Comparison of ENCODE assay signal across 14 cellular contexts in genomic region chr10:128596906-128597305, GRCh38.
DNase-seq lines count a peak whose midpoint lies in the region; ATAC-seq, FAIRE-seq and TF ChIP-seq lines count a peak whose summit lies in the region.
"Had no signal": no experiment of that assay in that cellular context is flagged by ENCODE, and none has a peak within 500 bp of the region (broad histone marks: within the 10 kb centered on the region; RNA-seq: fewer than 3 reads in every experiment).

No MANE protein-coding gene starts in this region.

- no peaks in the 10 kb centered on the region for H3K36me3 Mint-ChIP-seq in GM23338 (ENCODE audit: low read depth)
- H3K36me3 Mint-ChIP-seq: CD8-positive, alpha-beta memory T cell; IgD-negative memory B cell had no signal

- 92% methylated on average over 4 of the region's 4 CpGs for WGBS in K562 (ENCODE audit: insufficient coverage, low coverage, missing lambda C conversion rate)
- WGBS in trophoblast cell (ENCODE audit: extremely low coverage, insufficient coverage, insufficient read length) = no CpG with 5 or more reads among the region's 4 CpGs

- no peak for TF ChIP-seq EP300 in K562 (IDR thresholded peaks at IDR 0.05; ENCODE audit: low read length)

- H3K79me1 ChIP-seq in trophoblast cell (ENCODE audit: low read length) = peaks cover 1% of the 10 kb centered on the region

- TF ChIP-seq CTCF in GM23338 (conservative IDR thresholded peaks at IDR 0.05; ENCODE audit: low read depth in 2 of 2) (no peak), K562 (IDR thresholded peaks at IDR 0.05 in 2 of 3, conservative IDR thresholded peaks at IDR 0.05 in 1 of 3; ENCODE audit: insufficient read depth in 2 of 3, low read depth in 1 of 3, low read length in 3 of 3) (no peak), dorsolateral prefrontal cortex (IDR thresholded peaks at IDR 0.05 in 54 of 56, conservative IDR thresholded peaks at IDR 0.05 in 2 of 56; ENCODE audit: low read depth in 1 of 56, partially characterized antibody in 56 of 56) (no peak), omental fat pad (IDR thresholded peaks at IDR 0.05) (no peak)

- no peaks in the 10 kb centered on the region for H3K9me1 ChIP-seq in K562 (ENCODE audit: control insufficient read depth, insufficient read depth, low read length)

- no peaks in the 10 kb centered on the region for H3K79me2 ChIP-seq in GM23338 (replicated peaks; ENCODE audit: insufficient read depth)
- no peaks in the 10 kb centered on the region for H3K79me2 ChIP-seq in K562 (ENCODE audit: control insufficient read depth, insufficient read depth, low read length)
- no peaks in the 10 kb centered on the region for H3K79me2 ChIP-seq in trophoblast cell (ENCODE audit: control insufficient read depth, insufficient read depth, low read length, poor library complexity)

- no peaks in the 10 kb centered on the region; the same call in 1 of the 2 replicates for H3K36me3 ChIP-seq in GM23338 (ENCODE audit: insufficient read depth)
- H3K36me3 ChIP-seq in K562 (ENCODE audit: control insufficient read depth, insufficient read depth, low read length) = peaks cover 6% of the 10 kb centered on the region
- H3K36me3 ChIP-seq in trophoblast cell (ENCODE audit: control insufficient read depth in 1 of 2, insufficient read depth in 2 of 2, low read length in 2 of 2) = no peaks in the 10 kb centered on the region
- H3K36me3 ChIP-seq: BLaER1 had no signal

- no peak overlapping the region for H3K4me3 ChIP-seq in GM23338
- H3K4me3 ChIP-seq in K562 = no peak overlapping the region
- no peak overlapping the region for H3K4me3 ChIP-seq in trophoblast cell (ENCODE audit: low read depth, low read length)
- H3K4me3 ChIP-seq in dorsolateral prefrontal cortex = no peak overlapping the region
- H3K4me3 ChIP-seq: BLaER1 had no signal

- no peak for TF ChIP-seq POLR2A in K562 (conservative IDR thresholded peaks at IDR 0.05)

- no peaks in the 10 kb centered on the region for H3K9me2 ChIP-seq in GM23338 (ENCODE audit: insufficient read depth)

- POLR2A ChIA-PET in K562 (lab: Yijun Ruan, JAX) = no interaction called here

- H4K20me1 ChIP-seq in GM23338 (replicated peaks; ENCODE audit: insufficient read depth) (no peaks in the 10 kb centered on the region), K562 (replicated peaks; ENCODE audit: control insufficient read depth, insufficient read depth, low read length) (no peaks in the 10 kb centered on the region)
- H4K20me1 ChIP-seq: BLaER1 had no signal

- DNase-seq in NCI-H1105 treated with DMSO at 0.1 percent for 48 hours (lab: John Stamatoyannopoulos, UW) (peak; percentile 5), NCI-H1105 (lab: John Stamatoyannopoulos, UW) (no peak), GM23338 (ENCODE audit: low spot score) (no peak), K562 (ENCODE audit: extremely low read depth in 1 of 4, low spot score in 3 of 4) (no peak), trophoblast cell (no peak), dorsolateral prefrontal cortex (no peak), omental fat pad (ENCODE audit: low spot score) (no peak)
- DNase-seq: 8988T; AML-193; Caco-2; CD8-positive, alpha-beta memory T cell; H7 had no signal

- H3K27me3 ChIP-seq in GM23338 (ENCODE audit: insufficient read depth) = no peaks in the 10 kb centered on the region
- no peaks in the 10 kb centered on the region for H3K27me3 ChIP-seq in K562 (ENCODE audit: control insufficient read depth in 2 of 2, insufficient read depth in 2 of 2, low read length in 2 of 2)
- H3K27me3 ChIP-seq in trophoblast cell (ENCODE audit: insufficient read depth, low read length) = no peaks in the 10 kb centered on the region
- H3K27me3 ChIP-seq in dorsolateral prefrontal cortex = peaks cover 0 to 19% (median 0%) of the 10 kb centered on the region in 45 donors
- H3K27me3 ChIP-seq: BLaER1 had no signal

- in situ Hi-C loops in K562 (cut with MboI) = loop anchor here (25.0 kb wide), 1 partner anchor 1515 kb away; the partner anchor contains the start of gene C10orf143

- H3K9me3 Mint-ChIP-seq in GM23338 = no peaks in the 10 kb centered on the region

- H2BK120ac ChIP-seq in trophoblast cell (ENCODE audit: insufficient read depth, low read length, poor library complexity) = peak overlapping the region; percentile 33

- H3K4me1 Mint-ChIP-seq in GM23338 = no peaks in the 10 kb centered on the region
- H3K4me1 Mint-ChIP-seq: CD8-positive, alpha-beta memory T cell; IgD-negative memory B cell had no signal

- no peak overlapping the region for H2BK5ac ChIP-seq in trophoblast cell (ENCODE audit: low read depth, low read length, poor library complexity)

- H3K27ac Mint-ChIP-seq in GM23338 = no peak overlapping the region
- H3K27ac Mint-ChIP-seq: CD8-positive, alpha-beta memory T cell; IgD-negative memory B cell had no signal

- H4K12ac ChIP-seq in trophoblast cell (ENCODE audit: low read depth, low read length) = no peak overlapping the region

- TF ChIP-seq RAD21 in K562 (CRISPR knock-in tag; conservative IDR thresholded peaks at IDR 0.05 in 1 of 2, IDR thresholded peaks at IDR 0.05 in 1 of 2) = no peak

- H3K4me1 ChIP-seq in GM23338 (ENCODE audit: insufficient read depth) (no peaks in the 10 kb centered on the region), K562 (replicated peaks in 1 of 2; ENCODE audit: control insufficient read depth in 2 of 2, insufficient read depth in 2 of 2, low read length in 2 of 2) (peaks cover 0 to 15% of the 10 kb centered on the region in 2 experiments; a peak in 3 of 5 replicates), trophoblast cell (ENCODE audit: control insufficient read depth in 1 of 2, insufficient read depth in 2 of 2, low read length in 2 of 2) (no peaks in the 10 kb centered on the region)
- H3K4me1 ChIP-seq: BLaER1, Caco-2 had no signal

- H3K9ac ChIP-seq in K562 (ENCODE audit: insufficient read depth in 1 of 2, low read depth in 2 of 2, low read length in 2 of 2) (no peak overlapping the region), trophoblast cell (ENCODE audit: low read length) (no peak overlapping the region)
- H3K9ac ChIP-seq: BLaER1 had no signal

- intact Hi-C loops in K562 (cut with micrococcal nuclease) = no loop called here
- intact Hi-C loops in dorsolateral prefrontal cortex (cut with DNase I) = no loop called here

- no peak overlapping the region for H3K18ac ChIP-seq in trophoblast cell (ENCODE audit: low read length)

- H3K27me3 Mint-ChIP-seq in GM23338 (ENCODE audit: insufficient read depth, low read depth, poor library complexity) = peaks cover 4% of the 10 kb centered on the region

- H3K4ac ChIP-seq in trophoblast cell (ENCODE audit: low read depth, low read length) = no peak overlapping the region

- H3K27ac ChIP-seq in GM23338 (ENCODE audit: low read depth) (no peak overlapping the region), K562 (ENCODE audit: extremely low read depth, low read depth, low read length) (no peak overlapping the region), trophoblast cell (ENCODE audit: low read depth, low read length) (no peak overlapping the region), dorsolateral prefrontal cortex (no peak overlapping the region)
- H3K27ac ChIP-seq: BLaER1 had no signal

- H4K8ac ChIP-seq in trophoblast cell (ENCODE audit: low read depth, low read length) = no peak overlapping the region

- ATAC-seq in GM23338 (no peak), K562 (no peak), omental fat pad (ENCODE audit: low FRiP score) (no peak)

- H3K23ac ChIP-seq in trophoblast cell (ENCODE audit: low read length) = no peak overlapping the region

- no peak for FAIRE-seq in K562 (lab: Jason Lieb, UNC)

- peak overlapping the region; percentile 74 for H2BK12ac ChIP-seq in trophoblast cell (ENCODE audit: low read length)

- H4K91ac ChIP-seq in trophoblast cell (ENCODE audit: low read depth, low read length) = peak overlapping the region; percentile 8

- H3F3A ChIP-seq in GM23338 (replicated peaks; ENCODE audit: low read depth) = no peaks in the 10 kb centered on the region

- peaks cover 7% of the 10 kb centered on the region for H3K9me3 ChIP-seq in K562 (replicated peaks; ENCODE audit: control insufficient read depth, insufficient read depth, low read depth, low read length)
- H3K9me3 ChIP-seq in trophoblast cell (ENCODE audit: insufficient read depth, low read depth, low read length) = peaks cover 2% of the 10 kb centered on the region
- H3K9me3 ChIP-seq: BLaER1, Caco-2 had no signal

- 0 out of 2 replicates have a peak overlapping the region, but pooled peaks have one; percentile 12 for H2AFZ ChIP-seq in GM23338
- peak overlapping the region; percentile 14; the same call in 1 of the 2 replicates for H2AFZ ChIP-seq in K562 (ENCODE audit: low read depth, low read length)
- H2AFZ ChIP-seq in trophoblast cell (ENCODE audit: insufficient read depth, low read length, poor library complexity) = no peak overlapping the region

- H3K4me3 Mint-ChIP-seq in GM23338 = no peak overlapping the region
- H3K4me3 Mint-ChIP-seq: CD8-positive, alpha-beta memory T cell; IgD-negative memory B cell had no signal

- peak overlapping the region; percentile 19 for H2AK5ac ChIP-seq in trophoblast cell (ENCODE audit: low read length)

- no TSS peak for BruUV-seq in K562 (replicated peaks; lab: Mats Ljungman, UMichigan)

- CTCF ChIA-PET in K562 (lab: Yijun Ruan, JAX; ENCODE audit: low intra/inter-chr PET ratio) = no interaction called here

- H3K14ac ChIP-seq in trophoblast cell (ENCODE audit: low read length) = no peak overlapping the region

- H3K4me2 ChIP-seq in GM23338 (no peak overlapping the region), K562 (ENCODE audit: insufficient read depth, low read length) (no peak overlapping the region), trophoblast cell (ENCODE audit: low read length) (no peak overlapping the region)
- H3K4me2 ChIP-seq: BLaER1 had no signal

TF ChIP-seq in GM23338, 12 proteins besides CTCF, POLR2A, EP300 and RAD21 (continues in another document):
- TF ChIP-seq JUNB (IDR thresholded peaks at IDR 0.05; ENCODE audit: unreplicated experiment) = no peak
- no peak for TF ChIP-seq EZH2 (IDR thresholded peaks at IDR 0.05; ENCODE audit: low read depth, unreplicated experiment)

TF ChIP-seq in K562, 482 proteins besides CTCF, POLR2A, EP300 and RAD21 (continues in another document):
- TF ChIP-seq NFIC (IDR thresholded peaks at IDR 0.05) = peak; percentile 71
